ENCODE assay signal across 11 cellular contexts in the genomic region with DNA sequence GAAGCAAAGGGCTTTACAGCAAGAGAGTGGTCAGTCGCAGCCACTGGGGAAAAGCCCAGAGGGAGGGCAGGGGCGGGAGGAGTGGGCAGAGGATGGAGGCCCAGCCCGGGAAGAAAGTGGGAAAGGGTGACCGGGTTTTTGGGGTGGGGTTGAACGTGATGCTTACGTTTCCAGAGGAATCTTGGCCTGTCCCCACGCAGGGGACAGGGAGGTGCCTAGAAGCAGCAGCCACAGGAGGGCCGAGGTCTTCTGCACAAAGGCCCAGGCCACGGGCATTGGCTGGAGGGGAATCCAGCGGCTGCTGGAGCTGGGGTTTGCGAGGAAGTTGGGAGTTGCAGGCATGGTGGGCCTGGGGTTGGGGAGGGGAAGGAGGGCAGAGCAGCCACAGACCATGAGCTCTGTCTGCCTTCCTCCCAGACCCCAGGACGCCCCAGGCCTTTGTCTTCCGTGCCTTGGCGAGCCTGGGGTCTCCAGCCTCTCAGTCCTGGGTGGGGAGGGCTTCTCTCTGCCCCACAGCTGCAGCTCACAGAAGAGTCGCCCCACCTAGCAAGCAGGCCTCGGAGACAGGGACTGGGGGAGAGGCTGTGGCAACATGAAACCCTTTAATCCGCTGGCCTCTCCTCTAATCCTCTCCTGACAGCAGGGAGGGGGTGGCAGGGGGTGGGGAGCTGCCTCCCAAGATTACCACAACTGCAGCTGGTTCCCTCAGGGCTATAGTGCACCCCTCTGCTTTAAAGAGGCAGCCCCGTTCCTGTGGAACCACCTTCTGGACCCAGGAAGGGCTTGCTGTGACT. TPM values are rescaled to one million over a fixed set of nuclear protein-coding genes. Genes with fewer than 3 reads are reported as not detected.
DNase-seq lines count a peak whose midpoint lies in the region; FAIRE-seq and TF ChIP-seq lines count a peak whose summit lies in the region.
"Had no signal": no experiment of that assay in that cellular context is flagged by ENCODE, and none has a peak within 500 bp of the region (broad histone marks: within the 10 kb centered on the region; RNA-seq: fewer than 3 reads in every experiment).

A gene with protein sequence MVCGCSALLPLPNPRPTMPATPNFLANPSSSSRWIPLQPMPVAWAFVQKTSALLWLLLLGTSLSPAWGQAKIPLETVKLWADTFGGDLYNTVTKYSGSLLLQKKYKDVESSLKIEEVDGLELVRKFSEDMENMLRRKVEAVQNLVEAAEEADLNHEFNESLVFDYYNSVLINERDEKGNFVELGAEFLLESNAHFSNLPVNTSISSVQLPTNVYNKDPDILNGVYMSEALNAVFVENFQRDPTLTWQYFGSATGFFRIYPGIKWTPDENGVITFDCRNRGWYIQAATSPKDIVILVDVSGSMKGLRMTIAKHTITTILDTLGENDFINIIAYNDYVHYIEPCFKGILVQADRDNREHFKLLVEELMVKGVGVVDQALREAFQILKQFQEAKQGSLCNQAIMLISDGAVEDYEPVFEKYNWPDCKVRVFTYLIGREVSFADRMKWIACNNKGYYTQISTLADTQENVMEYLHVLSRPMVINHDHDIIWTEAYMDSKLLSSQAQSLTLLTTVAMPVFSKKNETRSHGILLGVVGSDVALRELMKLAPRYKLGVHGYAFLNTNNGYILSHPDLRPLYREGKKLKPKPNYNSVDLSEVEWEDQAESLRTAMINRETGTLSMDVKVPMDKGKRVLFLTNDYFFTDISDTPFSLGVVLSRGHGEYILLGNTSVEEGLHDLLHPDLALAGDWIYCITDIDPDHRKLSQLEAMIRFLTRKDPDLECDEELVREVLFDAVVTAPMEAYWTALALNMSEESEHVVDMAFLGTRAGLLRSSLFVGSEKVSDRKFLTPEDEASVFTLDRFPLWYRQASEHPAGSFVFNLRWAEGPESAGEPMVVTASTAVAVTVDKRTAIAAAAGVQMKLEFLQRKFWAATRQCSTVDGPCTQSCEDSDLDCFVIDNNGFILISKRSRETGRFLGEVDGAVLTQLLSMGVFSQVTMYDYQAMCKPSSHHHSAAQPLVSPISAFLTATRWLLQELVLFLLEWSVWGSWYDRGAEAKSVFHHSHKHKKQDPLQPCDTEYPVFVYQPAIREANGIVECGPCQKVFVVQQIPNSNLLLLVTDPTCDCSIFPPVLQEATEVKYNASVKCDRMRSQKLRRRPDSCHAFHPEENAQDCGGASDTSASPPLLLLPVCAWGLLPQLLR (minus strand): TSS at position 572 of the 794 bp plus-strand sequence. CDS start 179 bp downstream, at position 393.

- H4K20me1 ChIP-seq in BLaER1 treated with 17β-estradiol and CSF1 and Interleukin-3, amounts not matched to agents 10 nM and 100 nM: no peaks in the 10 kb centered on the region
- H4K20me1 ChIP-seq in neural progenitor cell (ENCODE audit: low read depth): no peaks in the 10 kb centered on the region

- H3K4me3 Mint-ChIP-seq in dendritic cell treated with granulocyte-macrophage colony-stimulating factor and Interleukin-4, amounts not matched to agents 40 ng/mL and 50 ng/mL, for 4 days: peak within 1 kb of the TSS; percentile 90
- H3K4me3 Mint-ChIP-seq in neural progenitor cell: peak within 1 kb of the TSS; percentile 57
- H3K4me3 Mint-ChIP-seq: type B pancreatic cell had no signal

- no peak for TF ChIP-seq CTCF in neural progenitor cell (IDR thresholded peaks at IDR 0.05)
- TF ChIP-seq CTCF in kidney (IDR thresholded peaks at IDR 0.05; ENCODE audit: borderline replicate concordance, extremely low read depth, insufficient read depth): no peak

- no peaks in the 10 kb centered on the region for H3K79me2 ChIP-seq in neural progenitor cell (ENCODE audit: low read depth)

- peaks cover 10% of the 10 kb centered on the region for H3K27me3 Mint-ChIP-seq in dendritic cell treated with granulocyte-macrophage colony-stimulating factor and Interleukin-4, amounts not matched to agents 40 ng/mL and 50 ng/mL, for 4 days
- peaks cover 20% of the 10 kb centered on the region for H3K27me3 Mint-ChIP-seq in neural progenitor cell (ENCODE audit: insufficient read depth, low read depth)

- intact Hi-C loops in dendritic cell treated with granulocyte-macrophage colony-stimulating factor and Interleukin-4, amounts not matched to agents 40 ng/mL and 50 ng/mL, for 4 days (cut with micrococcal nuclease): loop anchor here (5.0 kb wide), 1 partner anchor 106 kb away; no protein-coding TSS in a partner anchor
- intact Hi-C loops in kidney (cut with DNase I): no loop called here

- H3K9ac ChIP-seq in BLaER1 treated with 17β-estradiol and CSF1 and Interleukin-3, amounts not matched to agents 10 nM and 100 nM: peak within 1 kb of the TSS; percentile 79 to 92 (median 86)
- H3K9ac ChIP-seq in neural progenitor cell: no peak within 1 kb of the TSS
- H3K9ac ChIP-seq in kidney (ENCODE audit: low read length in 2 of 2): no peak within 1 kb of the TSS

- H3K36me3 ChIP-seq in BLaER1 treated with 17β-estradiol and CSF1 and Interleukin-3, amounts not matched to agents 10 nM and 100 nM: no peaks in the 10 kb centered on the region
- H3K36me3 ChIP-seq in neural progenitor cell (no peaks in the 10 kb centered on the region), kidney (ENCODE audit: control insufficient read depth in 1 of 2, insufficient read depth in 2 of 2, low read length in 2 of 2) (no peaks in the 10 kb centered on the region)

- FAIRE-seq in kidney (lab: Jason Lieb, UNC): no peak
- FAIRE-seq: G401.6 had no signal

- peaks cover 58% of the 10 kb centered on the region for H3K4me1 Mint-ChIP-seq in dendritic cell treated with granulocyte-macrophage colony-stimulating factor and Interleukin-4, amounts not matched to agents 40 ng/mL and 50 ng/mL, for 4 days (ENCODE audit: low read depth)
- H3K4me1 Mint-ChIP-seq in neural progenitor cell: peaks cover 58% of the 10 kb centered on the region

- peak in 47 of 76 experiments; percentile 5 to 69 (median 34) for DNase-seq in HUDEP-2 (lab: John Stamatoyannopoulos, UW; ENCODE audit: unreplicated experiment in 76 of 76)
- peak; percentile 89 for DNase-seq in neural progenitor cell (ENCODE audit: low spot score)
- DNase-seq in stimulated activated CD4-positive, alpha-beta T cell treated with anti-CD3 and anti-CD28 coated beads, Interleukin-4, amount 100 ng/mL, for 1 hour: no peak
- DNase-seq in stimulated activated naive CD4-positive, alpha-beta T cell treated with Interleukin-2 at 50 U/mL for 16 hours (lab: John Stamatoyannopoulos, UW): no peak
- no peak for DNase-seq in activated naive CD4-positive, alpha-beta T cell (lab: John Stamatoyannopoulos, UW)
- no peak for DNase-seq in kidney

- H3K4me1 ChIP-seq in BLaER1 treated with 17β-estradiol and CSF1 and Interleukin-3, amounts not matched to agents 10 nM and 100 nM: peaks cover 70 to 97% (median 96%) of the 10 kb centered on the region in 10 experiments
- H3K4me1 ChIP-seq in neural progenitor cell (peaks cover 42% of the 10 kb centered on the region), kidney (ENCODE audit: control insufficient read depth in 1 of 2, insufficient read depth in 1 of 2, low read depth in 1 of 2, low read length in 2 of 2) (no peaks in the 10 kb centered on the region)

- H3K9me3 Mint-ChIP-seq in dendritic cell treated with granulocyte-macrophage colony-stimulating factor and Interleukin-4, amounts not matched to agents 40 ng/mL and 50 ng/mL, for 4 days: no peaks in the 10 kb centered on the region
- H3K9me3 Mint-ChIP-seq in neural progenitor cell: no peaks in the 10 kb centered on the region
- H3K9me3 Mint-ChIP-seq: activated T-helper 2 cell treated with anti-CD3 and anti-CD28 coated beads, Interferon-gamma antibody, Interleukin-2, Interleukin-4, amounts not matched to agents 10 μg/mL and 5 μg/mL and 100 μg/mL, durations not matched to agents 14 hours and 24 hours and 36 hours; type B pancreatic cell had no signal

- H3K27me3 ChIP-seq in BLaER1 treated with 17β-estradiol and CSF1 and Interleukin-3, amounts not matched to agents 10 nM and 100 nM: 0 out of 22 replicates have a peak, but pooled peaks cover 0 to 3% (median 0%) of the 10 kb centered on the region in 11 experiments
- H3K27me3 ChIP-seq in neural progenitor cell: no peaks in the 10 kb centered on the region

- peak within 1 kb of the TSS; percentile 94 to 100 (median 97) for H3K4me2 ChIP-seq in BLaER1 treated with 17β-estradiol and CSF1 and Interleukin-3, amounts not matched to agents 10 nM and 100 nM
- peak within 1 kb of the TSS; percentile 72 for H3K4me2 ChIP-seq in neural progenitor cell

- H2AFZ ChIP-seq in neural progenitor cell (replicated peaks): peak within 1 kb of the TSS; percentile 77

- H3K9me3 ChIP-seq in BLaER1 treated with 17β-estradiol and CSF1 and Interleukin-3, amounts not matched to agents 10 nM and 100 nM (replicated peaks in 1 of 11): no peaks in the 10 kb centered on the region
- H3K9me3 ChIP-seq in neural progenitor cell (ENCODE audit: low read depth) (no peaks in the 10 kb centered on the region), kidney (ENCODE audit: control insufficient read depth in 1 of 2, low read length in 2 of 2) (no peaks in the 10 kb centered on the region)

- H3K27ac Mint-ChIP-seq in dendritic cell treated with granulocyte-macrophage colony-stimulating factor and Interleukin-4, amounts not matched to agents 40 ng/mL and 50 ng/mL, for 4 days: peak within 1 kb of the TSS; percentile 94
- peak within 1 kb of the TSS; percentile 96 for H3K27ac Mint-ChIP-seq in neural progenitor cell
- H3K27ac Mint-ChIP-seq: activated T-helper 2 cell treated with anti-CD3 and anti-CD28 coated beads, Interferon-gamma antibody, Interleukin-2, Interleukin-4, amounts not matched to agents 10 μg/mL and 5 μg/mL and 100 μg/mL, durations not matched to agents 14 hours and 24 hours and 36 hours; type B pancreatic cell had no signal

- H3K36me3 Mint-ChIP-seq in dendritic cell treated with granulocyte-macrophage colony-stimulating factor and Interleukin-4, amounts not matched to agents 40 ng/mL and 50 ng/mL, for 4 days (ENCODE audit: low read depth): peaks cover 13% of the 10 kb centered on the region
- H3K36me3 Mint-ChIP-seq in neural progenitor cell: peaks cover 2% of the 10 kb centered on the region
- H3K36me3 Mint-ChIP-seq: type B pancreatic cell had no signal

- H3K27ac ChIP-seq in BLaER1 treated with 17β-estradiol and CSF1 and Interleukin-3, amounts not matched to agents 10 nM and 100 nM: peak within 1 kb of the TSS; percentile 78 to 94 (median 89)
- H3K27ac ChIP-seq in neural progenitor cell (peak within 1 kb of the TSS; percentile 75), kidney (ENCODE audit: low read depth in 2 of 2, low read length in 2 of 2) (no peak within 1 kb of the TSS)

- H3F3A ChIP-seq in neural progenitor cell (ENCODE audit: low read depth): peaks cover 20% of the 10 kb centered on the region

- H3K4me3 ChIP-seq in BLaER1 treated with 17β-estradiol and CSF1 and Interleukin-3, amounts not matched to agents 10 nM and 100 nM: peak within 1 kb of the TSS; percentile 55 to 80 (median 66)
- peak within 1 kb of the TSS; percentile 24 for H3K4me3 ChIP-seq in neural progenitor cell
- H3K4me3 ChIP-seq in kidney (ENCODE audit: low read length in 2 of 2): no peak within 1 kb of the TSS

RNA-seq across cellular contexts. Expression of the gene that starts here (rescaled TPM):
- total RNA-seq in neural progenitor cell (ENCODE audit: low replicate concordance) (3.0 and 8.5 TPM in 2 replicates), kidney (7.3 TPM)
- 2.5 TPM for polyA plus RNA-seq in kidney (ENCODE audit: insufficient read depth, low read depth, low replicate concordance)

Comparison
In these comparisons a context has a peak if more than half of its experiments do, and no peak if none do; other contexts are left out.
1. H3K27ac ChIP-seq: peak in BLaER1 treated with 17β-estradiol and CSF1 and Interleukin-3, amounts not matched to agents 10 nM and 100 nM (11 of 11) and neural progenitor cell (single experiment); none in kidney (0 of 2).
2. H3K4me3 ChIP-seq: peak in BLaER1 treated with 17β-estradiol and CSF1 and Interleukin-3, amounts not matched to agents 10 nM and 100 nM (10 of 10) and neural progenitor cell (single experiment); none in kidney (0 of 2).
3. H3K9ac ChIP-seq: peak in BLaER1 treated with 17β-estradiol and CSF1 and Interleukin-3, amounts not matched to agents 10 nM and 100 nM (11 of 11); none in neural progenitor cell (single experiment) and kidney (0 of 2).
4. DNase-seq: peak in HUDEP-2 (47 of 76) and neural progenitor cell (single experiment); none in stimulated activated CD4-positive, alpha-beta T cell treated with anti-CD3 and anti-CD28 coated beads, Interleukin-4, amount 100 ng/mL, for 1 hour (single experiment), stimulated activated naive CD4-positive, alpha-beta T cell treated with Interleukin-2 at 50 U/mL for 16 hours (single experiment), activated naive CD4-positive, alpha-beta T cell (0 of 4) and kidney (single experiment).